37 cellular contexts compared by ENCODE assay signal in the genomic region with DNA sequence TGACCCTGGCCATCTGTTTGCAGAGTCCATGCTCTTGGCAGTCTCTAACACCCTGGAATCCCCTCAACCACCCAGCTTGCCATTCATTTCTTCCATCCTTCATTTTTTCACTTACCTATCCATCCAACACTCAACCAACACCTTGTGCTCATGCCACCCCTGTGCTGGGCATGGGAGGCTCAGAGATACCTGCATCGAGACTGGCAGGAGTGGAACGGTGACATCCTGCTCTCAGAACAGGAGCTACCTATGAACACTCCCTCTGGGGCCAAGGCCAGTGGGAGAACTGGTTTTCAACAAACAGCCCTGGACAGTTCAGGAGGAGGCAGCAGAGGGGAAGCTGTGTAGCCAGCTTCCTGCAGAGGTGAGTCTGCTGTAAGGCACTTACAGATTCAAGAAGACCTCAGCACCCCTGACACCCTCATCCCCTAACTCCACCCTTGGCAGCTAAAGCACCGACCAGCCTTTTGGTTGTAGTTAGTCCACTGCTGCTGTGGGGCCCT. TPM values are rescaled to one million over a fixed set of nuclear protein-coding genes. Genes with fewer than 3 reads are reported as not detected.
DNase-seq lines count a peak whose midpoint lies in the region; ATAC-seq, FAIRE-seq and TF ChIP-seq lines count a peak whose summit lies in the region.
"Had no signal": no experiment of that assay in that cellular context is flagged by ENCODE, and none has a peak within 500 bp of the region (broad histone marks: within the 10 kb centered on the region; RNA-seq: fewer than 3 reads in every experiment).

No MANE protein-coding gene starts in this region.

- TF ChIP-seq CTCF in PC-3 (conservative IDR thresholded peaks at IDR 0.05; ENCODE audit: low read depth, low read length) (no peak), HepG2 (CRISPR knock-in tag; IDR thresholded peaks at IDR 0.05) (no peak), testis (IDR thresholded peaks at IDR 0.05) (no peak), glutamatergic neuron (IDR thresholded peaks at IDR 0.05; ENCODE audit: partially characterized antibody, unreplicated experiment) (no peak)

- no peaks in the 10 kb centered on the region for H3K9me3 Mint-ChIP-seq in glutamatergic neuron (ENCODE audit: unreplicated experiment)
- H3K9me3 Mint-ChIP-seq: activated naive CD8-positive, alpha-beta T cell treated with anti-CD3 and anti-CD28 coated beads for 36 hours; CD4-positive, alpha-beta T cell; nephron; stimulated activated memory B cell treated with anti-CD40 and anti-IgM and Interleukin-4, amounts not matched to agents 10 μg/mL and 1 μg/mL and 100 μg/mL, for 72 hours; T-cell had no signal

- POLR2A ChIA-PET in PC-3 (lab: Charles Lee; ENCODE audit: unreplicated experiment) (no interaction called here), HepG2 (lab: Yijun Ruan, JAX) (no interaction called here)

- H2AFZ ChIP-seq in PC-3 (ENCODE audit: low read length) (no peak overlapping the region), HepG2 (ENCODE audit: low read length) (no peak overlapping the region)

- H3K4me1 ChIP-seq in PC-3 (ENCODE audit: insufficient read depth, low read length) (no peaks in the 10 kb centered on the region), HepG2 (ENCODE audit: insufficient read depth, low read length) (no peaks in the 10 kb centered on the region), testis (no peaks in the 10 kb centered on the region)
- H3K4me1 ChIP-seq: A549, esophagus muscularis mucosa, foreskin keratinocyte, heart right ventricle, pancreas, vagina had no signal

- intact Hi-C loops in PC-3 (cut with micrococcal nuclease) = no loop called here
- intact Hi-C loops in HepG2 (cut with micrococcal nuclease; ENCODE audit: unreplicated experiment) = no loop called here
- intact Hi-C loops in testis (cut with DNase I; ENCODE audit: low total_unique reads) = no loop called here

- BruUV-seq in PC-3 (replicated peaks; lab: Mats Ljungman, UMichigan) (no TSS peak), HepG2 (replicated peaks; lab: Mats Ljungman, UMichigan) (no TSS peak)

- H3K9ac ChIP-seq in PC-3 (ENCODE audit: low read length) = no peak overlapping the region
- H3K9ac ChIP-seq in HepG2 (ENCODE audit: insufficient read depth, low read depth, low read length) = no peak overlapping the region

- DNase-seq in activated CD4-positive, CD25-positive, alpha-beta regulatory T cell treated with anti-CD3 and anti-CD28 coated beads, Interleukin-2, amount 50 U/mL, for 72 hours = peak; percentile 16
- DNase-seq in PC-3 (peak; percentile 19), HepG2 (ENCODE audit: low spot score) (no peak), testis (peak; percentile 2), glutamatergic neuron (no peak), RCC 7860 (ENCODE audit: low spot score) (no peak)
- DNase-seq: activated CD4-positive, alpha-beta T cell treated with anti-CD3 and anti-CD28 coated beads for 36 hours; activated naive CD8-positive, alpha-beta T cell treated with anti-CD3 and anti-CD28 coated beads for 36 hours; AML-193; CD4-positive, alpha-beta T cell; cortex of kidney; foreskin keratinocyte; heart right ventricle; NCI-H1048; NCI-H1694 treated with DMSO at 0.1 percent for 48 hours; NCI-H2171 treated with DMSO at 0.1 percent for 48 hours; NCI-H524 treated with DMSO at 0.1 percent for 48 hours; pancreas; stimulated activated CD4-positive, alpha-beta T cell treated with anti-CD3 and anti-CD28 coated beads, Interleukin-12 subunit alpha, Interleukin-12 subunit beta, amount 100 ng/mL, for 4 hours; stimulated activated CD4-positive, alpha-beta T cell treated with anti-CD3 and anti-CD28 coated beads, Interleukin-4, amount 100 ng/mL, for 1 hour had no signal

- H3K4me1 Mint-ChIP-seq in glutamatergic neuron (ENCODE audit: low read depth, unreplicated experiment) = peaks cover 1% of the 10 kb centered on the region
- H3K4me1 Mint-ChIP-seq: activated CD4-positive, alpha-beta T cell treated with anti-CD3 and anti-CD28 coated beads for 36 hours; activated naive CD8-positive, alpha-beta T cell treated with anti-CD3 and anti-CD28 coated beads for 36 hours; nephron; stimulated activated memory B cell treated with anti-CD40 and anti-IgM and Interleukin-4, amounts not matched to agents 10 μg/mL and 1 μg/mL and 100 μg/mL, for 72 hours; T-cell had no signal

- H4K20me1 ChIP-seq in PC-3 (ENCODE audit: low read length) = no peaks in the 10 kb centered on the region
- no peaks in the 10 kb centered on the region for H4K20me1 ChIP-seq in HepG2 (ENCODE audit: insufficient read depth, low read length)

- FAIRE-seq in HepG2 (lab: Jason Lieb, UNC) (no peak), RCC 7860 (lab: Jason Lieb, UNC) (no peak)
- FAIRE-seq: A549, H1, pancreas, TTC549 had no signal

- H3K27ac Mint-ChIP-seq in glutamatergic neuron (ENCODE audit: unreplicated experiment) = no peak overlapping the region
- H3K27ac Mint-ChIP-seq: activated CD4-positive, alpha-beta T cell treated with anti-CD3 and anti-CD28 coated beads for 36 hours; activated naive CD8-positive, alpha-beta T cell treated with anti-CD3 and anti-CD28 coated beads for 36 hours; CD4-positive, alpha-beta T cell; nephron; stimulated activated memory B cell treated with anti-CD40 and anti-IgM and Interleukin-4, amounts not matched to agents 10 μg/mL and 1 μg/mL and 100 μg/mL, for 72 hours; T-cell had no signal

- peaks cover 90% of the 10 kb centered on the region for H3K27me3 ChIP-seq in PC-3 (ENCODE audit: low read length)
- peaks cover 1 to 20% of the 10 kb centered on the region in 2 experiments; a peak in 2 of 5 replicates for H3K27me3 ChIP-seq in HepG2 (ENCODE audit: control insufficient read depth in 1 of 2, insufficient read depth in 2 of 2, low read length in 2 of 2)
- H3K27me3 ChIP-seq in testis = no peaks in the 10 kb centered on the region
- H3K27me3 ChIP-seq: pancreas, vagina had no signal

- H3K36me3 ChIP-seq in PC-3 (ENCODE audit: low read depth, low read length) (no peaks in the 10 kb centered on the region), HepG2 (replicated peaks in 1 of 2; ENCODE audit: control insufficient read depth in 1 of 2, insufficient read depth in 2 of 2, low read length in 2 of 2) (no peaks in the 10 kb centered on the region), testis (ENCODE audit: low read depth, missing control alignments) (no peaks in the 10 kb centered on the region)
- H3K36me3 ChIP-seq: cardiac muscle cell, esophagus muscularis mucosa, heart right ventricle, pancreas, vagina had no signal

- no peaks in the 10 kb centered on the region for H3K79me2 ChIP-seq in PC-3 (ENCODE audit: low read length)
- H3K79me2 ChIP-seq in HepG2 (ENCODE audit: insufficient read depth, low read length) = no peaks in the 10 kb centered on the region

- H3K4me2 ChIP-seq in PC-3 (ENCODE audit: low read length) (no peak overlapping the region), HepG2 (ENCODE audit: low read depth, low read length) (no peak overlapping the region)
- H3K4me2 ChIP-seq: A549 had no signal

- no peaks in the 10 kb centered on the region for H3F3A ChIP-seq in PC-3 (ENCODE audit: low read length, unreplicated experiment)

- TF ChIP-seq EP300 in HepG2 (IDR thresholded peaks at IDR 0.05; ENCODE audit: low read depth in 2 of 2, low read length in 2 of 2) = no peak
- no peak for TF ChIP-seq EP300 in HepG2 (CRISPR knock-in tag; IDR thresholded peaks at IDR 0.05; ENCODE audit: borderline replicate concordance)

- in situ Hi-C loops in HepG2 (cut with HindIII; ENCODE audit: extremely low pct_ligation_motif_present, low pct_unique_long_range_greater_than_20kb) = no loop called here

- CTCF ChIA-PET in PC-3 (lab: Charles Lee) = no interaction called here
- CTCF ChIA-PET in HepG2 (lab: Yijun Ruan, JAX; ENCODE audit: low intra/inter-chr PET ratio, low total read pairs) = no interaction called here

- no peak overlapping the region for H3K4me3 Mint-ChIP-seq in glutamatergic neuron (ENCODE audit: unreplicated experiment)
- H3K4me3 Mint-ChIP-seq: activated CD4-positive, alpha-beta T cell treated with anti-CD3 and anti-CD28 coated beads for 36 hours; activated naive CD8-positive, alpha-beta T cell treated with anti-CD3 and anti-CD28 coated beads for 36 hours; CD4-positive, alpha-beta T cell; nephron; stimulated activated memory B cell treated with anti-CD40 and anti-IgM and Interleukin-4, amounts not matched to agents 10 μg/mL and 1 μg/mL and 100 μg/mL, for 72 hours; T-cell had no signal

- peaks cover 3% of the 10 kb centered on the region for H3K27me3 Mint-ChIP-seq in glutamatergic neuron (ENCODE audit: unreplicated experiment)

- no peaks in the 10 kb centered on the region for H3K36me3 Mint-ChIP-seq in glutamatergic neuron (ENCODE audit: unreplicated experiment)
- H3K36me3 Mint-ChIP-seq: activated naive CD8-positive, alpha-beta T cell treated with anti-CD3 and anti-CD28 coated beads for 36 hours; stimulated activated memory B cell treated with anti-CD40 and anti-IgM and Interleukin-4, amounts not matched to agents 10 μg/mL and 1 μg/mL and 100 μg/mL, for 72 hours; T-cell had no signal

- no peak for TF ChIP-seq RAD21 in HepG2 (CRISPR knock-in tag; IDR thresholded peaks at IDR 0.05)

- 28% methylated on average over 3 of the region's 3 CpGs for WGBS in HepG2 (ENCODE audit: low lambda C conversion rate)
- WGBS in testis, 2 donors = 68 to 77% methylated on average over 3 of the region's 3 CpGs

- TF ChIP-seq POLR2A in HepG2 (IDR thresholded peaks at IDR 0.05; ENCODE audit: insufficient read depth in 1 of 2, low read depth in 2 of 2, low read length in 2 of 2) (no peak), testis (IDR thresholded peaks at IDR 0.05) (no peak)

- H3K9me3 ChIP-seq in PC-3 (ENCODE audit: low read length) (no peaks in the 10 kb centered on the region), HepG2 (ENCODE audit: low read length) (no peaks in the 10 kb centered on the region), testis (no peaks in the 10 kb centered on the region)
- H3K9me3 ChIP-seq: A549, esophagus muscularis mucosa, heart right ventricle, pancreas, vagina had no signal

- H3K27ac ChIP-seq in PC-3 (ENCODE audit: low read length) = no peak overlapping the region
- H3K27ac ChIP-seq in HepG2 (ENCODE audit: extremely low read length, insufficient read depth, low read length) = no peak overlapping the region
- no peak overlapping the region for H3K27ac ChIP-seq in testis
- H3K27ac ChIP-seq: A549, cardiac muscle cell, esophagus muscularis mucosa, foreskin keratinocyte, heart right ventricle, pancreas, vagina had no signal

- no peak for ATAC-seq in activated CD4-positive, CD25-positive, alpha-beta regulatory T cell treated with anti-CD3 and anti-CD28 coated beads, Interleukin-2, amount 50 U/mL, for 24 hours
- ATAC-seq in PC-3 (no peak), HepG2 (peak; percentile 33; the same call in 1 of the 3 replicates), GM21367 (IDR thresholded peaks at IDR 0.05; ENCODE audit: unreplicated experiment) (no peak)
- ATAC-seq: activated CD4-positive, alpha-beta T cell treated with anti-CD3 and anti-CD28 coated beads for 36 hours; foreskin keratinocyte; heart right ventricle; pancreas; right cardiac atrium; stimulated activated memory B cell treated with anti-CD40 and anti-IgM and Interleukin-4, amounts not matched to agents 10 μg/mL and 1 μg/mL and 100 μg/mL, for 72 hours; T-cell had no signal

- H3K4me3 ChIP-seq in PC-3 (ENCODE audit: low read length) = no peak overlapping the region
- H3K4me3 ChIP-seq in HepG2 (replicated peaks in 1 of 3; ENCODE audit: insufficient read depth in 1 of 3, low read depth in 2 of 3, low read length in 3 of 3) = no peak overlapping the region
- no peak overlapping the region for H3K4me3 ChIP-seq in testis
- H3K4me3 ChIP-seq: A549, cardiac muscle cell, esophagus muscularis mucosa, heart right ventricle, pancreas, vagina had no signal

- H3K9me2 ChIP-seq in PC-3 (replicated peaks; ENCODE audit: low read length) = no peaks in the 10 kb centered on the region

RNA-seq across cellular contexts. Expression of a gene that starts 19.5 kb away (rescaled TPM):
- total RNA-seq in PC-3 (2014; rRNA removed) (not detected in 2 replicates), HepG2 (2016; rRNA removed; fragmentation: Illumina TruSeq; extraction: Trizol) (1.1 and 1.5 TPM in 2 replicates), testis (1 to 10 TPM; 1.8 to 2.9 TPM), glutamatergic neuron (ENCODE audit: unreplicated experiment) (31.2 TPM)
- total RNA-seq in HepG2 (2016; cell fraction: cytosol; rRNA removed; fragmentation: Illumina TruSeq; extraction: Trizol; ENCODE audit: low read depth) = 0.30 and 0.35 TPM in 2 replicates
- 0.62 and 1.7 TPM in 2 replicates for total RNA-seq in HepG2 (2016; cell fraction: insoluble cytoplasmic fraction; rRNA removed; fragmentation: Illumina TruSeq; extraction: Trizol)
- 1.3 and 1.6 TPM in 2 replicates for total RNA-seq in HepG2 (2016; cell fraction: membrane; rRNA removed; fragmentation: Illumina TruSeq; extraction: Trizol)
- total RNA-seq in HepG2 (2016; cell fraction: nucleus; rRNA removed; fragmentation: Illumina TruSeq; extraction: Trizol) = 2.9 and 3.0 TPM in 2 replicates
- polyA plus RNA-seq in HepG2 (2011; rRNA removed) (2.3 and 4.0 TPM in 2 replicates), testis (ENCODE audit: insufficient read depth, low read depth, low replicate concordance) (1.1 TPM)
- 1.5 and 2.5 TPM in 2 replicates for polyA plus RNA-seq in HepG2 (2011; cell fraction: cytosol; rRNA removed)
- polyA plus RNA-seq in HepG2 (2011; cell fraction: nucleus; rRNA removed) = 8.9 and 11.7 TPM in 2 replicates
- 5.0 and 8.8 TPM in 2 replicates for polyA plus RNA-seq in HepG2 (2012)
- polyA plus RNA-seq in HepG2 (2016; cell fraction: cytosol; fragmentation: Illumina TruSeq; extraction: Trizol; ENCODE audit: low read depth) = 0.29 and 0.54 TPM in 2 replicates
- polyA plus RNA-seq in HepG2 (2016; cell fraction: insoluble cytoplasmic fraction; fragmentation: Illumina TruSeq; extraction: Trizol; ENCODE audit: low read depth) = 0.86 and 1.1 TPM in 2 replicates
- polyA plus RNA-seq in HepG2 (2016; cell fraction: membrane; fragmentation: Illumina TruSeq; extraction: Trizol; ENCODE audit: low read depth) = 0.66 and 0.84 TPM in 2 replicates
- polyA plus RNA-seq in HepG2 (2016; cell fraction: nucleus; fragmentation: Illumina TruSeq; extraction: Trizol; ENCODE audit: insufficient read depth, low read depth) = 2.6 and 4.2 TPM in 2 replicates
- polyA minus RNA-seq in HepG2 (2011; rRNA and poly(A)+ RNA removed; ENCODE audit: low replicate concordance) = 5.2 TPM in 1 of 2 replicates, not detected in the other
- 1.8 and 4.1 TPM in 2 replicates for polyA minus RNA-seq in HepG2 (2011; cell fraction: cytosol; rRNA and poly(A)+ RNA removed)
- polyA minus RNA-seq in HepG2 (2011; cell fraction: nucleus; rRNA and poly(A)+ RNA removed) = 9.0 and 11.7 TPM in 2 replicates
- total RNA-seq: activated CD8-positive, alpha-beta memory T cell treated with anti-CD3 and anti-CD28 coated beads for 36 hours; activated naive CD8-positive, alpha-beta T cell treated with anti-CD3 and anti-CD28 coated beads for 36 hours; CD4-positive, alpha-beta T cell; foreskin keratinocyte; LHCN-M2; lung microvascular endothelial cell; SK-MEL-5; T-cell had no signal
- polyA plus RNA-seq: aorta, foreskin keratinocyte had no signal

Comparison
In these comparisons a context has a peak if more than half of its experiments do, and no peak if none do; other contexts are left out.
1. DNase-seq: peak in activated CD4-positive, CD25-positive, alpha-beta regulatory T cell treated with anti-CD3 and anti-CD28 coated beads, Interleukin-2, amount 50 U/mL, for 72 hours (single experiment), PC-3 (single experiment) and testis (single experiment); none in HepG2 (single experiment), glutamatergic neuron (single experiment) and RCC 7860 (single experiment).